ENCODE assay signal across 15 cellular contexts in the genomic region with DNA sequence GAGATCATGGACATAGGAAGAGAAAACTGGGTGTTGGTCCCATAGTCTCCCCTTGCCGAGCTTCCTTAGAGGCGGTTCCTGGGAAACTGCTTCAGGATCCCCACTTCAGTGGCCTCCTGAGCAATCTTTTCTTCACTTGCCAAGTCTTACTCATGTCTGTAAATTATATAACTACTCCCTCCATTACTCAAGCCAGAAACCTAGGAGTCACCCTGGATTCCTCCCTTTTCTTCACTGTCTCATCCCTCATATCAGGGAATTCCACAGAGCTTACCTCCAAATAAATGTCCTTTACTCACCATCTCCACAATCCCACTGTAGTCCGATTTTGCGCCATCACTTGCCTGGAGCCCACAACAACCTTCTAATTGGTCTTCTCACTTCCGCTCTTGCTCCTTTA. TPM values are rescaled to one million over a fixed set of nuclear protein-coding genes. Genes with fewer than 3 reads are reported as not detected.
A peak's percentile ranks its signal among the peaks of the same experiment; 100 is the strongest.
DNase-seq lines count a peak whose midpoint lies in the region; ATAC-seq and TF ChIP-seq lines count a peak whose summit lies in the region.
"Had no signal": no experiment of that assay in that cellular context is flagged by ENCODE, and none has a peak within 500 bp of the region (broad histone marks: within the 10 kb centered on the region; RNA-seq: fewer than 3 reads in every experiment).

No MANE protein-coding gene starts in this region.

- CTCF ChIA-PET in HEK293 (lab: Yijun Ruan, JAX): interaction anchor here (0.9 kb wide), 1 partner anchor 32 kb away, joined by 3 read pairs; no protein-coding TSS in a partner anchor

- H3K9me3 ChIP-seq in HEK293 (ENCODE audit: control insufficient read depth, insufficient read depth, low read depth, low read length): no peaks in the 10 kb centered on the region

- H3K27ac ChIP-seq in HEK293 (ENCODE audit: extremely low read depth, low read depth, low read length): no peak overlapping the region
- H3K27ac ChIP-seq: BLaER1 treated with 17β-estradiol and CSF1 and Interleukin-3, amounts not matched to agents 10 nM and 100 nM; HL-60 had no signal

- no peaks in the 10 kb centered on the region for H3K36me3 ChIP-seq in HEK293 (ENCODE audit: control insufficient read depth in 2 of 2, insufficient read depth in 1 of 2, low read length in 2 of 2)
- H3K36me3 ChIP-seq: BLaER1 treated with 17β-estradiol and CSF1 and Interleukin-3, amounts not matched to agents 10 nM and 100 nM had no signal

- peaks cover 13% of the 10 kb centered on the region for H3K4me1 ChIP-seq in HEK293 (ENCODE audit: control insufficient read depth, insufficient read depth, low read length)

- peak; percentile 82 for DNase-seq in amniotic epithelial cell (ENCODE audit: low read depth)
- peak; percentile 75 for DNase-seq in kidney glomerular epithelial cell (lab: John Stamatoyannopoulos, UW)
- no peak for DNase-seq in omental fat pad (ENCODE audit: low spot score)
- DNase-seq in RKO (ENCODE audit: low spot score): no peak
- DNase-seq: Calu3; CD4-positive, CD25-positive, alpha-beta regulatory T cell; DMS 273 treated with DMSO at 0.1 percent for 48 hours; H7 had no signal

- no peak overlapping the region for H3K4me3 ChIP-seq in HEK293 (ENCODE audit: low read depth, low read length)
- H3K4me3 ChIP-seq: BLaER1 treated with 17β-estradiol and CSF1 and Interleukin-3, amounts not matched to agents 10 nM and 100 nM; K562 had no signal

- POLR2A ChIA-PET in HEK293 (lab: Yijun Ruan, JAX): no interaction called here

- ATAC-seq in omental fat pad (ENCODE audit: low FRiP score) (peak; percentile 85), GM21737 (IDR thresholded peaks at IDR 0.05; ENCODE audit: unreplicated experiment) (no peak), HG03457 (IDR thresholded peaks at IDR 0.05; ENCODE audit: unreplicated experiment) (no peak), HG02885 (IDR thresholded peaks at IDR 0.05; ENCODE audit: poor library complexity, unreplicated experiment) (no peak)
- ATAC-seq: K562 had no signal

- TF ChIP-seq CTCF in HEK293 (tag by site-specific recombination; IDR thresholded peaks at IDR 0.05): no peak
- no peak for TF ChIP-seq CTCF in omental fat pad (IDR thresholded peaks at IDR 0.05)

TF ChIP-seq in HEK293, 187 proteins besides CTCF, POLR2A, EP300 and RAD21:
- TF ChIP-seq, protein P1, sequence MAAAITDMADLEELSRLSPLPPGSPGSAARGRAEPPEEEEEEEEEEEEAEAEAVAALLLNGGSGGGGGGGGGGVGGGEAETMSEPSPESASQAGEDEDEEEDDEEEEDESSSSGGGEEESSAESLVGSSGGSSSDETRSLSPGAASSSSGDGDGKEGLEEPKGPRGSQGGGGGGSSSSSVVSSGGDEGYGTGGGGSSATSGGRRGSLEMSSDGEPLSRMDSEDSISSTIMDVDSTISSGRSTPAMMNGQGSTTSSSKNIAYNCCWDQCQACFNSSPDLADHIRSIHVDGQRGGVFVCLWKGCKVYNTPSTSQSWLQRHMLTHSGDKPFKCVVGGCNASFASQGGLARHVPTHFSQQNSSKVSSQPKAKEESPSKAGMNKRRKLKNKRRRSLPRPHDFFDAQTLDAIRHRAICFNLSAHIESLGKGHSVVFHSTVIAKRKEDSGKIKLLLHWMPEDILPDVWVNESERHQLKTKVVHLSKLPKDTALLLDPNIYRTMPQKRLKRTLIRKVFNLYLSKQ (tag by site-specific recombination; IDR thresholded peaks at IDR 0.05; ENCODE audit: borderline replicate concordance): no peak
- TF ChIP-seq ZNF202 (tag by site-specific recombination; IDR thresholded peaks at IDR 0.05; ENCODE audit: borderline replicate concordance) (no peak), SCRT2 (tag by site-specific recombination; IDR thresholded peaks at IDR 0.05) (no peak), WT1 (tag by site-specific recombination; IDR thresholded peaks at IDR 0.05) (0 out of 2 replicates have a peak, but pooled peaks have one; percentile 49)
- TF ChIP-seq, protein P2, sequence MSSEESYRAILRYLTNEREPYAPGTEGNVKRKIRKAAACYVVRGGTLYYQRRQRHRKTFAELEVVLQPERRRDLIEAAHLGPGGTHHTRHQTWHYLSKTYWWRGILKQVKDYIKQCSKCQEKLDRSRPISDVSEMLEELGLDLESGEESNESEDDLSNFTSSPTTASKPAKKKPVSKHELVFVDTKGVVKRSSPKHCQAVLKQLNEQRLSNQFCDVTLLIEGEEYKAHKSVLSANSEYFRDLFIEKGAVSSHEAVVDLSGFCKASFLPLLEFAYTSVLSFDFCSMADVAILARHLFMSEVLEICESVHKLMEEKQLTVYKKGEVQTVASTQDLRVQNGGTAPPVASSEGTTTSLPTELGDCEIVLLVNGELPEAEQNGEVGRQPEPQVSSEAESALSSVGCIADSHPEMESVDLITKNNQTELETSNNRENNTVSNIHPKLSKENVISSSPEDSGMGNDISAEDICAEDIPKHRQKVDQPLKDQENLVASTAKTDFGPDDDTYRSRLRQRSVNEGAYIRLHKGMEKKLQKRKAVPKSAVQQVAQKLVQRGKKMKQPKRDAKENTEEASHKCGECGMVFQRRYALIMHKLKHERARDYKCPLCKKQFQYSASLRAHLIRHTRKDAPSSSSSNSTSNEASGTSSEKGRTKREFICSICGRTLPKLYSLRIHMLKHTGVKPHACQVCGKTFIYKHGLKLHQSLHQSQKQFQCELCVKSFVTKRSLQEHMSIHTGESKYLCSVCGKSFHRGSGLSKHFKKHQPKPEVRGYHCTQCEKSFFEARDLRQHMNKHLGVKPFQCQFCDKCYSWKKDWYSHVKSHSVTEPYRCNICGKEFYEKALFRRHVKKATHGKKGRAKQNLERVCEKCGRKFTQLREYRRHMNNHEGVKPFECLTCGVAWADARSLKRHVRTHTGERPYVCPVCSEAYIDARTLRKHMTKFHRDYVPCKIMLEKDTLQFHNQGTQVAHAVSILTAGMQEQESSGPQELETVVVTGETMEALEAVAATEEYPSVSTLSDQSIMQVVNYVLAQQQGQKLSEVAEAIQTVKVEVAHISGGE (tag by site-specific recombination; conservative IDR thresholded peaks at IDR 0.05; ENCODE audit: low read depth): no peak

RNA-seq across cellular contexts. Expression of a gene that starts 29.1 kb away (rescaled TPM):
- total RNA-seq in omental fat pad: 10 to 100 TPM; 10.2 to 15.4 (median 12.7) TPM

Comparison
In these comparisons a context has a peak if more than half of its experiments do, and no peak if none do; other contexts are left out.
1. DNase-seq: peak in amniotic epithelial cell (single experiment) and kidney glomerular epithelial cell (single experiment); none in omental fat pad (single experiment) and RKO (single experiment).